Comparison of ENCODE assay signal across 8 cellular contexts in genomic region chr5:81750308-81751008, GRCh38. TPM values are rescaled to one million over a fixed set of nuclear protein-coding genes. Genes with fewer than 3 reads are reported as not detected.
DNase-seq lines count a peak whose midpoint lies in the region; ATAC-seq and TF ChIP-seq lines count a peak whose summit lies in the region.

No MANE protein-coding gene starts in this region.

- H3K9me3 ChIP-seq in mucosa of descending colon (no peaks in the 10 kb centered on the region), upper lobe of right lung (no peaks in the 10 kb centered on the region)

- H3K36me3 ChIP-seq in mucosa of descending colon (ENCODE audit: low read depth) = no peaks in the 10 kb centered on the region
- H3K36me3 ChIP-seq in upper lobe of right lung = no peaks in the 10 kb centered on the region

- CTCF ChIA-PET in HEK293T (lab: Yijun Ruan, JAX) = interaction anchor here (0.8 to 2.6 kb wide), 3 partner anchors 101 to 415 kb away, joined by 3 to 21 read pairs (median 9); no protein-coding TSS in a partner anchor

- peaks cover 38% of the 10 kb centered on the region for H3K4me1 Mint-ChIP-seq in T-helper 2 cell treated with Interferon-gamma antibody and Interleukin-4, amounts not matched to agents 5 μg/mL and 100 μg/mL, for 36 hours (ENCODE audit: low read depth)

- peak overlapping the region; percentile 88 for H3K4me3 Mint-ChIP-seq in T-helper 2 cell treated with Interferon-gamma antibody and Interleukin-4, amounts not matched to agents 5 μg/mL and 100 μg/mL, for 36 hours

- peaks cover 9% of the 10 kb centered on the region for H3K36me3 Mint-ChIP-seq in T-helper 2 cell treated with Interferon-gamma antibody and Interleukin-4, amounts not matched to agents 5 μg/mL and 100 μg/mL, for 36 hours (ENCODE audit: low read depth)

- H3K27ac Mint-ChIP-seq in T-helper 2 cell treated with Interferon-gamma antibody and Interleukin-4, amounts not matched to agents 5 μg/mL and 100 μg/mL, for 36 hours = peak overlapping the region; percentile 97

- peak overlapping the region; percentile 80 for H3K4me3 ChIP-seq in GM08714 (ENCODE audit: low read length)
- peak overlapping the region; percentile 99 for H3K4me3 ChIP-seq in coronary artery
- H3K4me3 ChIP-seq in mucosa of descending colon = peak overlapping the region; percentile 47
- H3K4me3 ChIP-seq in upper lobe of right lung = peak overlapping the region; percentile 73

- peak; percentile 8 for ATAC-seq in mucosa of descending colon
- peak; percentile 1 for ATAC-seq in upper lobe of right lung

- POLR2A ChIA-PET in HEK293T (lab: Yijun Ruan, JAX) = interaction anchor here (0.6 to 3.4 kb wide), 15 partner anchors 9 to 242 kb away, joined by 3 to 123 read pairs (median 4); partner anchors contain the start of gene ATG10

- peaks cover 22% of the 10 kb centered on the region for H3K27me3 Mint-ChIP-seq in T-helper 2 cell treated with Interferon-gamma antibody and Interleukin-4, amounts not matched to agents 5 μg/mL and 100 μg/mL, for 36 hours (ENCODE audit: low read depth)

- TF ChIP-seq CTCF in coronary artery (IDR thresholded peaks at IDR 0.05) (no peak), mucosa of descending colon (IDR thresholded peaks at IDR 0.05) (no peak), upper lobe of right lung (IDR thresholded peaks at IDR 0.05) (no peak)

- H3K27ac ChIP-seq in coronary artery (peak overlapping the region; percentile 96 to 99), upper lobe of right lung (peak overlapping the region; percentile 99)

- intact Hi-C loops in mucosa of descending colon (cut with DNase I, micrococcal nuclease) = loop anchor here (2.0 to 5.0 kb wide), 2 partner anchors 100 to 102 kb away; no protein-coding TSS in a partner anchor
- intact Hi-C loops in upper lobe of right lung (cut with DNase I) = loop anchor here (10.0 kb wide), 1 partner anchor 104 kb away; no protein-coding TSS in a partner anchor

- H3K4me1 ChIP-seq in mucosa of descending colon (ENCODE audit: low read depth) = peaks cover 11% of the 10 kb centered on the region
- H3K4me1 ChIP-seq in upper lobe of right lung = peaks cover 19% of the 10 kb centered on the region

- H3K27me3 ChIP-seq in upper lobe of right lung = no peaks in the 10 kb centered on the region

- DNase-seq in HEK293T (ENCODE audit: extremely low spot score) (peak; percentile 17), coronary artery (ENCODE audit: low spot score) (no peak), mucosa of descending colon (peak in 1 of 3 donors; percentile 63), upper lobe of right lung (peak; percentile 67), NCI-H2107 treated with DMSO at 0.1 percent for 48 hours (lab: John Stamatoyannopoulos, UW; ENCODE audit: unreplicated experiment) (no peak), GOT3 (lab: John Stamatoyannopoulos, UW) (no peak)
- peak; percentile 25 for DNase-seq in T-helper 2 cell treated with Interferon-gamma antibody and Interleukin-4, amounts not matched to agents 5 μg/mL and 100 μg/mL, for 36 hours (ENCODE audit: low spot score)

- H3K9me3 Mint-ChIP-seq in T-helper 2 cell treated with Interferon-gamma antibody and Interleukin-4, amounts not matched to agents 5 μg/mL and 100 μg/mL, for 36 hours = no peaks in the 10 kb centered on the region

TF ChIP-seq in HEK293T, 16 proteins besides CTCF, POLR2A, EP300 and RAD21:
- no peak for TF ChIP-seq PKNOX1 (IDR thresholded peaks at IDR 0.05)
- no peak for TF ChIP-seq L3MBTL2 (conservative IDR thresholded peaks at IDR 0.05)
- no peak for TF ChIP-seq NFRKB (IDR thresholded peaks at IDR 0.05)
- TF ChIP-seq SP1 (IDR thresholded peaks at IDR 0.05) = no peak
- no peak for TF ChIP-seq SUZ12 (IDR thresholded peaks at IDR 0.05)
- TF ChIP-seq FOXM1 (IDR thresholded peaks at IDR 0.05; ENCODE audit: borderline replicate concordance) = no peak
- TF ChIP-seq BHLHE40 (IDR thresholded peaks at IDR 0.05; ENCODE audit: borderline replicate concordance) = no peak
- no peak for TF ChIP-seq CTBP1 (IDR thresholded peaks at IDR 0.05; ENCODE audit: borderline replicate concordance)
- no peak for TF ChIP-seq HDGF (IDR thresholded peaks at IDR 0.05; ENCODE audit: borderline replicate concordance)
- no peak for TF ChIP-seq ZNF384 (IDR thresholded peaks at IDR 0.05)
- TF ChIP-seq FOXA1 (IDR thresholded peaks at IDR 0.05) = no peak
- TF ChIP-seq ARNT (IDR thresholded peaks at IDR 0.05) = no peak
- TF ChIP-seq FOXK2 (IDR thresholded peaks at IDR 0.05) = no peak
- no peak for TF ChIP-seq TARDBP (IDR thresholded peaks at IDR 0.05)
- TF ChIP-seq ELF4 (IDR thresholded peaks at IDR 0.05) = no peak

RNA-seq across cellular contexts. Expression of gene SSBP2, which starts 0.4 kb away (rescaled TPM):
- 10 to 100 TPM; 17.5 to 77.9 (median 20.9) TPM for total RNA-seq in mucosa of descending colon
- 43.8 TPM for total RNA-seq in upper lobe of right lung

Comparison
In these comparisons a context has a peak if more than half of its experiments do, and no peak if none do; other contexts are left out.
1. H3K4me3 ChIP-seq: peak in every context shown above with its lines; median percentile 99 in coronary artery; 80 in GM08714; 73 in upper lobe of right lung; 47 in mucosa of descending colon.
2. DNase-seq: peak in HEK293T (single experiment), T-helper 2 cell treated with Interferon-gamma antibody and Interleukin-4, amounts not matched to agents 5 μg/mL and 100 μg/mL, for 36 hours (single experiment) and upper lobe of right lung (single experiment); none in coronary artery (single experiment), NCI-H2107 treated with DMSO at 0.1 percent for 48 hours (single experiment) and GOT3 (single experiment).